Comparison of ENCODE assay signal across 20 cellular contexts in the genomic region with DNA sequence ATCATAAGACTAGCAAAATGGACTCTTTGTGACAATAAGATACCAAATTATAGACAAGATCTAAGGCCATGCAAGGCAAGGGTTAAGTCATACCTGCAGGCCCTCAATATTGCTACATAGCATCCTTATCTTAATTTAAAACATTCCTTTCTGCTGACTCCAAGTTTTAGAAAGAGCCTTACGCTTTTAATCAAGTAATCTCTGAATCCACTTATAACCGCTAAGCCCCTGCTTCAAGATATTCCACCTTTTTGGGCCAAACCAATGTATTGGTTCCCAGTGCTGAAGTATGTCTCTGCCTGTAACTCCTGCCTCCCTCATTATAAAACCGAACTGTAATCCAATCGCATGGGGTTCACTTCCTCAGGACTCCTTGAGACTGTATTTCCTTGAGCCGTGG.
"Had no signal": no experiment of that assay in that cellular context is flagged by ENCODE, and none has a peak within 500 bp of the region (broad histone marks: within the 10 kb centered on the region; RNA-seq: fewer than 3 reads in every experiment).

No MANE protein-coding gene starts in this region.

- H3K4me3 Mint-ChIP-seq: activated naive CD8-positive, alpha-beta T cell; activated T-cell treated with anti-CD3 and anti-CD28 coated beads, Interleukin-2, amount 50 U/mL, for 4 hours; endodermal cell; natural killer cell; WTC11 had no signal

- DNase-seq: activated CD8-positive, alpha-beta memory T cell treated with anti-CD3 and anti-CD28 coated beads, Interleukin-2, amount 50 U/mL, for 48 hours; activated naive CD4-positive, alpha-beta T cell; activated T-cell treated with anti-CD3 and anti-CD28 coated beads, Interleukin-2, amount 50 U/mL, for 4 hours; adrenal gland; cerebellar nuclear complex; endodermal cell; kidney glomerular epithelial cell; left ventricle myocardium inferior; midbrain; natural killer cell; retina; spleen; stimulated activated CD4-positive, alpha-beta T cell treated with anti-CD3 and anti-CD28 coated beads, Interleukin-4, amount 100 ng/mL, for 1 hour; stimulated activated naive CD8-positive, alpha-beta T cell treated with anti-CD3 and anti-CD28 coated beads, Interleukin-15, Interleukin-2, amounts not matched to agents 100 U/mL and 50 U/mL, for 24 hours; T-helper 9 cell had no signal

- H3K4me1 ChIP-seq: left ventricle myocardium inferior had no signal

- H3K9me3 Mint-ChIP-seq: activated T-cell treated with anti-CD3 and anti-CD28 coated beads, Interleukin-2, amount 50 U/mL, for 4 hours; endodermal cell; natural killer cell; WTC11 had no signal

- H3K27ac Mint-ChIP-seq: activated naive CD8-positive, alpha-beta T cell; activated T-helper 2 cell treated with anti-CD3 and anti-CD28 coated beads, Interferon-gamma antibody, Interleukin-2, Interleukin-4, amounts not matched to agents 10 μg/mL and 5 μg/mL and 100 μg/mL, durations not matched to agents 14 hours and 24 hours and 36 hours; endodermal cell; natural killer cell; progenitor cell of endocrine pancreas; WTC11 had no signal

- H3K27me3 Mint-ChIP-seq: progenitor cell of endocrine pancreas had no signal

- H3K27ac ChIP-seq: coronary artery, left ventricle myocardium inferior, spleen had no signal

- H3K9me3 ChIP-seq: adrenal gland, left ventricle myocardium inferior, spleen had no signal

- H3K36me3 Mint-ChIP-seq: activated naive CD8-positive, alpha-beta T cell; natural killer cell; WTC11 had no signal

- H3K36me3 ChIP-seq: adrenal gland, left ventricle myocardium inferior, spleen had no signal

- H3K4me3 ChIP-seq: adrenal gland, coronary artery, left ventricle myocardium inferior, spleen had no signal

- H3K4me1 Mint-ChIP-seq: natural killer cell, WTC11 had no signal

- H3K27me3 ChIP-seq: adrenal gland, spleen had no signal
